ENCODE assay signal across 8 cellular contexts in the genomic region with DNA sequence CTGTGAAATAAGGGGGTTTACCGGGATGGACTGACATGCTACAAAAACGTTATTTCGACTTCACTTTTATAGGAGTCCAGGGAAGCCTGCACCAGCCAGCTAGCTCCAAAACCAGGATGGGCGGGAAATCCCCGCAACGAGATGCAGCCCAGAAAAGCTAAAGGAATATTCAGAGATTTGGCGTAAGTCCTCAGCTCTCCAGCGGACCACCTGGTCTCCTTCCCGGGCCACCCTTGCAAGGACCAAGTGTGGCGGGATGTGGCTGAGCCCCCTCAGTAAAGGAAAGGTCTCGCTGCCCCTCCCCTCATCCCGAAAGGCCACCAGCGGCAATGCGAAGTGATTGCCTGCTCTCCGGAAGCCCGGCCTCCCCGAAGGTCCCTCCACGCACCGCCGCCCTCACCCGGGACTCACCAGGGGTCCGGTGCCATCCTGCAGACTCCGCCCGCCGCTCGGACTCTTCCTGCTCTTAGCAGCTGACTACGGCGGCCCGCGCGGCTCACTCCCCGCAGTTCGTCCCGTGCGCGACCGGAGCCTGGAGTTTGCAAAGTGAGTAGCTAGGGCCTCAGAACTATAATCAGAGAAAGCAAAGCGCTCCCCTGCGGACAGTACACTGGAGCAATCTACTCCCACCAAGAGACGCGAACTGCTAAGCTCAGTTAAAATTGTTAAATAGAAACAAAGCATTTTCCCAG. TPM values are rescaled to one million over a fixed set of nuclear protein-coding genes. Genes with fewer than 3 reads are reported as not detected.
A peak's percentile ranks its signal among the peaks of the same experiment; 100 is the strongest.
DNase-seq lines count a peak whose midpoint lies in the region; ATAC-seq and TF ChIP-seq lines count a peak whose summit lies in the region.

A gene with protein sequence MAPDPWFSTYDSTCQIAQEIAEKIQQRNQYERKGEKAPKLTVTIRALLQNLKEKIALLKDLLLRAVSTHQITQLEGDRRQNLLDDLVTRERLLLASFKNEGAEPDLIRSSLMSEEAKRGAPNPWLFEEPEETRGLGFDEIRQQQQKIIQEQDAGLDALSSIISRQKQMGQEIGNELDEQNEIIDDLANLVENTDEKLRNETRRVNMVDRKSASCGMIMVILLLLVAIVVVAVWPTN (minus strand): TSS at position 440 of the 692 bp plus-strand sequence. CDS start 12 bp downstream, at position 428.

- H3K9me3 ChIP-seq in HAP-1 (no peaks in the 10 kb centered on the region), T-helper 17 cell (ENCODE audit: control insufficient read depth, low read length, poor library complexity, severe bottlenecking) (no peaks in the 10 kb centered on the region), left ventricle myocardium inferior (replicated peaks) (no peaks in the 10 kb centered on the region), prostate gland (no peaks in the 10 kb centered on the region)

- TF ChIP-seq CTCF in left ventricle myocardium inferior (IDR thresholded peaks at IDR 0.05; ENCODE audit: borderline replicate concordance) (no peak), prostate gland (IDR thresholded peaks at IDR 0.05) (peak in 2 of 4 experiments; percentile 5 to 8)

- no peaks in the 10 kb centered on the region for H3K36me3 ChIP-seq in HAP-1 (replicated peaks)
- H3K36me3 ChIP-seq in left ventricle myocardium inferior: peaks cover 3% of the 10 kb centered on the region
- no peaks in the 10 kb centered on the region for H3K36me3 ChIP-seq in prostate gland

- H3K27ac ChIP-seq in left ventricle myocardium inferior (replicated peaks) (peak within 1 kb of the TSS; percentile 79), prostate gland (peak within 1 kb of the TSS in 1 of 2 donors; percentile 41)

- H3K27me3 Mint-ChIP-seq in T-helper 17 cell: no peaks in the 10 kb centered on the region

- peak; percentile 60 for DNase-seq in GM04504 (ENCODE audit: low read depth)
- peak; percentile 82 to 96 for DNase-seq in HAP-1 (ENCODE audit: low spot score in 2 of 2)
- DNase-seq in MV-4-11 (lab: John Stamatoyannopoulos, UW): peak; percentile 84
- DNase-seq in T-helper 17 cell: peak; percentile 59
- DNase-seq in amniotic epithelial cell (ENCODE audit: low read depth): peak; percentile 89
- peak; percentile 94 for DNase-seq in left ventricle myocardium inferior
- peak; percentile 87 for DNase-seq in prostate gland (ENCODE audit: low spot score)
- DNase-seq in ureter (ENCODE audit: low spot score): peak; percentile 90

- intact Hi-C loops in left ventricle myocardium inferior (cut with micrococcal nuclease) (no loop called here), prostate gland (cut with DNase I) (loop anchor here (5.0 kb wide), 1 partner anchor 173 kb away; no protein-coding TSS in a partner anchor)

- WGBS in prostate gland: under 1% methylated on average over 30 of the region's 41 CpGs

- H3K27me3 ChIP-seq in HAP-1 (ENCODE audit: low read depth): no peaks in the 10 kb centered on the region
- H3K27me3 ChIP-seq in left ventricle myocardium inferior (ENCODE audit: low read depth): no peaks in the 10 kb centered on the region
- H3K27me3 ChIP-seq in prostate gland (replicated peaks; ENCODE audit: insufficient read depth): no peaks in the 10 kb centered on the region

- H3K27ac Mint-ChIP-seq in T-helper 17 cell: peak within 1 kb of the TSS; percentile 93

- in situ Hi-C loops in HAP-1 (cut with MboI; ENCODE audit: low sequenced_read_pairs): no loop called here

- TF ChIP-seq POLR2A in prostate gland (IDR thresholded peaks at IDR 0.05): no peak

- no peaks in the 10 kb centered on the region for H3K36me3 Mint-ChIP-seq in T-helper 17 cell (ENCODE audit: low read depth)

- H3K4me1 ChIP-seq in HAP-1: peaks cover 7% of the 10 kb centered on the region
- H3K4me1 ChIP-seq in left ventricle myocardium inferior: peaks cover 36% of the 10 kb centered on the region
- no peaks in the 10 kb centered on the region for H3K4me1 ChIP-seq in prostate gland (replicated peaks)

- peak; percentile 76 for ATAC-seq in T-helper 17 cell

- H3K4me1 Mint-ChIP-seq in T-helper 17 cell: peaks cover 29% of the 10 kb centered on the region

- H3K4me3 ChIP-seq in HAP-1: peak within 1 kb of the TSS; percentile 66
- H3K4me3 ChIP-seq in left ventricle myocardium inferior: peak within 1 kb of the TSS; percentile 90
- H3K4me3 ChIP-seq in prostate gland: peak within 1 kb of the TSS; percentile 65 to 73

- H3K4me3 Mint-ChIP-seq in T-helper 17 cell: peak within 1 kb of the TSS; percentile 96

RNA-seq across cellular contexts. Expression of the gene that starts here (rescaled TPM):
- total RNA-seq in T-helper 17 cell (10 to 100 TPM; 66.8 to 68.8 TPM), left ventricle myocardium inferior (61.3 TPM), prostate gland (10 to 100 TPM; 46.6 to 72.4 TPM), ureter (75.9 TPM)
